24 cellular contexts compared by ENCODE assay signal in genomic region chr6:4665489-4666417, GRCh38.
A peak's percentile ranks its signal among the peaks of the same experiment; 100 is the strongest.
DNase-seq lines count a peak whose midpoint lies in the region; ATAC-seq and TF ChIP-seq lines count a peak whose summit lies in the region.
"Had no signal": no experiment of that assay in that cellular context is flagged by ENCODE, and none has a peak within 500 bp of the region (broad histone marks: within the 10 kb centered on the region; RNA-seq: fewer than 3 reads in every experiment).

No MANE protein-coding gene starts in this region.

- no peak overlapping the region for H3K9ac ChIP-seq in adipocyte (ENCODE audit: low read length)

- 0 out of 2 replicates have a peak, but pooled peaks cover 4% of the 10 kb centered on the region for H3K36me3 Mint-ChIP-seq in HFFc6 (ENCODE audit: low read depth)
- no peaks in the 10 kb centered on the region for H3K36me3 Mint-ChIP-seq in osteocyte (ENCODE audit: unreplicated experiment)
- H3K36me3 Mint-ChIP-seq in activated CD8-positive, alpha-beta memory T cell treated with anti-CD3 and anti-CD28 coated beads, Interleukin-2, amount 10 ng/mL, durations not matched to agents 7 days and 5 days: no peaks in the 10 kb centered on the region
- H3K36me3 Mint-ChIP-seq: activated naive CD4-positive, alpha-beta T cell treated with anti-CD3 and anti-CD28 coated beads, Interleukin-2, amount 50 U/mL, for 72 hours; CD4-positive, CD25-positive, alpha-beta regulatory T cell; WTC11 had no signal

- TF ChIP-seq CTCF in HFFc6 (IDR thresholded peaks at IDR 0.05) (no peak), fibroblast of mammary gland (conservative IDR thresholded peaks at IDR 0.05; ENCODE audit: control insufficient read depth, insufficient read depth, low read depth, low read length) (no peak), osteocyte (IDR thresholded peaks at IDR 0.05) (no peak)

- peaks cover 57% of the 10 kb centered on the region for H3K4me1 Mint-ChIP-seq in HFFc6 (ENCODE audit: low read depth)
- peaks cover 7% of the 10 kb centered on the region for H3K4me1 Mint-ChIP-seq in osteocyte (ENCODE audit: unreplicated experiment)
- H3K4me1 Mint-ChIP-seq in activated CD8-positive, alpha-beta memory T cell treated with anti-CD3 and anti-CD28 coated beads, Interleukin-2, amount 10 ng/mL, durations not matched to agents 7 days and 5 days: no peaks in the 10 kb centered on the region
- H3K4me1 Mint-ChIP-seq: CD4-positive, CD25-positive, alpha-beta regulatory T cell had no signal

- H3K9me3 Mint-ChIP-seq in HFFc6 (no peaks in the 10 kb centered on the region), osteocyte (ENCODE audit: unreplicated experiment) (no peaks in the 10 kb centered on the region)
- no peaks in the 10 kb centered on the region for H3K9me3 Mint-ChIP-seq in activated CD8-positive, alpha-beta memory T cell treated with anti-CD3 and anti-CD28 coated beads, Interleukin-2, amount 10 ng/mL, durations not matched to agents 7 days and 5 days (ENCODE audit: low read depth)
- H3K9me3 Mint-ChIP-seq: activated naive CD4-positive, alpha-beta T cell treated with anti-CD3 and anti-CD28 coated beads, Interleukin-2, amount 50 U/mL, for 72 hours; activated T-helper 2 cell treated with anti-CD3 and anti-CD28 coated beads, Interferon-gamma antibody, Interleukin-2, Interleukin-4, amounts not matched to agents 10 μg/mL and 5 μg/mL and 100 μg/mL, durations not matched to agents 14 hours and 24 hours and 36 hours; WTC11 had no signal

- no peak for ATAC-seq in activated CD8-positive, alpha-beta memory T cell treated with anti-CD3 and anti-CD28 coated beads, Interleukin-2, amount 10 ng/mL, durations not matched to agents 7 days and 5 days
- no peak for ATAC-seq in GM18873 (IDR thresholded peaks at IDR 0.05; ENCODE audit: low FRiP score, unreplicated experiment)
- ATAC-seq: activated naive CD4-positive, alpha-beta T cell treated with anti-CD3 and anti-CD28 coated beads, Interleukin-2, amount 50 U/mL, for 72 hours; esophagus mucosa; right lobe of liver; stimulated activated naive CD8-positive, alpha-beta T cell treated with anti-CD3 and anti-CD28 coated beads, Interleukin-15, Interleukin-2, amounts not matched to agents 100 U/mL and 50 U/mL, for 24 hours; WTC11 had no signal

- CTCF ChIA-PET in activated CD8-positive, alpha-beta memory T cell treated with anti-CD3 and anti-CD28 coated beads, Interleukin-2, amount 10 ng/mL, durations not matched to agents 7 days and 5 days (lab: Charles Lee): no interaction called here

- no peaks in the 10 kb centered on the region for H3K9me3 ChIP-seq in adipocyte (ENCODE audit: control insufficient read depth, low read length)
- H3K9me3 ChIP-seq: right lobe of liver had no signal

- H3K4me3 Mint-ChIP-seq in HFFc6 (no peak overlapping the region), osteocyte (ENCODE audit: unreplicated experiment) (no peak overlapping the region)
- no peak overlapping the region for H3K4me3 Mint-ChIP-seq in activated CD8-positive, alpha-beta memory T cell treated with anti-CD3 and anti-CD28 coated beads, Interleukin-2, amount 10 ng/mL, durations not matched to agents 7 days and 5 days
- H3K4me3 Mint-ChIP-seq: CD4-positive, CD25-positive, alpha-beta regulatory T cell; WTC11 had no signal

- no peaks in the 10 kb centered on the region for H3K36me3 ChIP-seq in adipocyte (ENCODE audit: control insufficient read depth, insufficient read depth, low read length, severe bottlenecking)
- H3K36me3 ChIP-seq: right lobe of liver had no signal

- peaks cover 16% of the 10 kb centered on the region for H3K4me1 ChIP-seq in adipocyte (ENCODE audit: control insufficient read depth, insufficient read depth, low read length)
- H3K4me1 ChIP-seq: right lobe of liver had no signal

- peak overlapping the region; percentile 9; the same call in 1 of the 2 replicates for H3K27ac Mint-ChIP-seq in HFFc6
- no peak overlapping the region for H3K27ac Mint-ChIP-seq in osteocyte (ENCODE audit: unreplicated experiment)
- no peak overlapping the region for H3K27ac Mint-ChIP-seq in activated CD8-positive, alpha-beta memory T cell treated with anti-CD3 and anti-CD28 coated beads, Interleukin-2, amount 10 ng/mL, durations not matched to agents 7 days and 5 days
- H3K27ac Mint-ChIP-seq: activated T-helper 2 cell treated with anti-CD3 and anti-CD28 coated beads, Interferon-gamma antibody, Interleukin-2, Interleukin-4, amounts not matched to agents 10 μg/mL and 5 μg/mL and 100 μg/mL, durations not matched to agents 14 hours and 24 hours and 36 hours; CD4-positive, CD25-positive, alpha-beta regulatory T cell; WTC11 had no signal

- no peak for DNase-seq in HFFc6
- DNase-seq in adipocyte (ENCODE audit: low read depth): peak; percentile 46
- DNase-seq in fibroblast of mammary gland (ENCODE audit: low read depth): peak; percentile 40
- peak; percentile 48 for DNase-seq in osteocyte (ENCODE audit: extremely low spot score, unreplicated experiment)
- DNase-seq in activated CD8-positive, alpha-beta memory T cell treated with anti-CD3 and anti-CD28 coated beads, Interleukin-2, amount 10 ng/mL, durations not matched to agents 7 days and 5 days: no peak
- no peak for DNase-seq in activated CD4-positive, alpha-beta T cell treated with anti-CD3 and anti-CD28 coated beads for 48 hours
- DNase-seq in 8988T: no peak
- DNase-seq: activated CD4-positive, alpha-beta T cell treated with anti-CD3 and anti-CD28 coated beads, Interleukin-2, amount 50 U/mL, for 4 hours; activated CD8-positive, alpha-beta memory T cell treated with anti-CD3 and anti-CD28 coated beads, Interleukin-2, amount 50 U/mL, for 48 hours; CD4-positive, CD25-positive, alpha-beta regulatory T cell; effector CD8-positive, alpha-beta T cell; KG1; NCI-H187; posterior cingulate gyrus; right lobe of liver; stimulated activated CD4-positive, alpha-beta T cell treated with anti-CD3 and anti-CD28 coated beads, Interleukin-4, amount 100 ng/mL, for 4 hours; stimulated activated naive CD8-positive, alpha-beta T cell treated with anti-CD3 and anti-CD28 coated beads, Interleukin-15, Interleukin-2, amounts not matched to agents 100 U/mL and 50 U/mL, for 24 hours; T-helper 9 cell had no signal

- H3K27me3 ChIP-seq in adipocyte (replicated peaks; ENCODE audit: control insufficient read depth, insufficient read depth, low read length): no peaks in the 10 kb centered on the region
- H3K27me3 ChIP-seq: right lobe of liver had no signal

- H3K4me3 ChIP-seq in adipocyte (ENCODE audit: low read length) (no peak overlapping the region), fibroblast of mammary gland (ENCODE audit: control insufficient read depth, low read depth, low read length) (no peak overlapping the region)
- H3K4me3 ChIP-seq: lung, right lobe of liver had no signal

- H3K27me3 Mint-ChIP-seq in HFFc6 (ENCODE audit: insufficient read depth) (no peaks in the 10 kb centered on the region), osteocyte (ENCODE audit: unreplicated experiment) (no peaks in the 10 kb centered on the region)
- peaks cover 5% of the 10 kb centered on the region for H3K27me3 Mint-ChIP-seq in activated CD8-positive, alpha-beta memory T cell treated with anti-CD3 and anti-CD28 coated beads, Interleukin-2, amount 10 ng/mL, durations not matched to agents 7 days and 5 days
- H3K27me3 Mint-ChIP-seq: CD4-positive, CD25-positive, alpha-beta regulatory T cell had no signal

Comparison
In these comparisons a context has a peak if more than half of its experiments do, and no peak if none do; other contexts are left out.
1. DNase-seq: peak in adipocyte (single experiment), fibroblast of mammary gland (single experiment) and osteocyte (single experiment); none in HFFc6 (single experiment), activated CD8-positive, alpha-beta memory T cell treated with anti-CD3 and anti-CD28 coated beads, Interleukin-2, amount 10 ng/mL, durations not matched to agents 7 days and 5 days (single experiment), activated CD4-positive, alpha-beta T cell treated with anti-CD3 and anti-CD28 coated beads for 48 hours (single experiment) and 8988T (single experiment).